37 cellular contexts compared by ENCODE assay signal in genomic region chr6:37014667-37015066, GRCh38. TPM values are rescaled to one million over a fixed set of nuclear protein-coding genes. Genes with fewer than 3 reads are reported as not detected.
"Had no signal": no experiment of that assay in that cellular context is flagged by ENCODE, and none has a peak within 500 bp of the region (broad histone marks: within the 10 kb centered on the region; RNA-seq: fewer than 3 reads in every experiment).

No MANE protein-coding gene starts in this region.

- DNase-seq: activated CD4-positive, alpha-beta memory T cell treated with anti-CD3 and anti-CD28 coated beads for 36 hours; activated CD4-positive, alpha-beta T cell treated with anti-CD3 and anti-CD28 coated beads for 36 hours; activated CD4-positive, alpha-beta T cell treated with anti-CD3 and anti-CD28 coated beads, Interleukin-2, amount 10 ng/mL, durations not matched to agents 24 days and 14 days; activated CD4-positive, CD25-positive, alpha-beta regulatory T cell; activated CD4-positive, CD25-positive, alpha-beta regulatory T cell treated with anti-CD3 and anti-CD28 coated beads, Interleukin-2, amount 50 U/mL, for 72 hours; activated CD8-positive, alpha-beta memory T cell treated with anti-CD3 and anti-CD28 coated beads, Interleukin-2, amount 10 ng/mL, durations not matched to agents 7 days and 5 days; activated CD8-positive, alpha-beta memory T cell treated with anti-CD3 and anti-CD28 coated beads, Interleukin-2, amount 50 U/mL, for 4 hours; activated CD8-positive, alpha-beta T cell treated with anti-CD3 and anti-CD28 coated beads, Interleukin-2, amount 10 ng/mL, durations not matched to agents 7 days and 5 days; activated gamma-delta T cell; activated naive CD4-positive, alpha-beta T cell; activated naive CD4-positive, alpha-beta T cell treated with anti-CD3 and anti-CD28 coated beads, Interleukin-2, amount 10 ng/mL, durations not matched to agents 7 days and 5 days; activated naive CD8-positive, alpha-beta T cell treated with anti-CD3 and anti-CD28 coated beads, Interleukin-2, amount 10 ng/mL, durations not matched to agents 7 days and 5 days; activated T-cell treated with anti-CD3 and anti-CD28 coated beads, Interleukin-2, amount 50 U/mL, for 1 hour; activated T-cell treated with anti-CD3 and anti-CD28 coated beads, Interleukin-2, amount 50 U/mL, for 48 hours; central memory CD4-positive, alpha-beta T cell; cerebellar nuclear complex; colonic mucosa; dorsolateral prefrontal cortex; effector memory CD4-positive, alpha-beta T cell; erythroblast; foreskin keratinocyte; gastrocnemius medialis; glutamatergic neuron; heart left ventricle; T-helper 1 cell; T-helper 17 cell; T1000; WERI-Rb-1 had no signal

- ATAC-seq: activated CD4-positive, alpha-beta T cell treated with anti-CD3 and anti-CD28 coated beads for 36 hours; activated CD8-positive, alpha-beta memory T cell treated with anti-CD3 and anti-CD28 coated beads, Interleukin-2, amount 10 ng/mL, durations not matched to agents 7 days and 5 days; activated CD8-positive, alpha-beta T cell treated with anti-CD3 and anti-CD28 coated beads, Interleukin-2, amount 10 ng/mL, durations not matched to agents 7 days and 5 days; activated naive CD4-positive, alpha-beta T cell treated with anti-CD3 and anti-CD28 coated beads, Interleukin-2, amount 50 U/mL, for 72 hours; foreskin keratinocyte; gastrocnemius medialis; heart left ventricle; T-helper 17 cell had no signal

- H3K36me3 ChIP-seq: ascending aorta, breast epithelium, cardiac muscle cell, colonic mucosa, gastrocnemius medialis, WERI-Rb-1 had no signal

- H3K4me3 ChIP-seq: ascending aorta, breast epithelium, cardiac muscle cell, colonic mucosa, dorsolateral prefrontal cortex, esophagus muscularis mucosa, gastrocnemius medialis, heart left ventricle had no signal

- H3K9me3 ChIP-seq: ascending aorta, breast epithelium, colonic mucosa, esophagus muscularis mucosa, gastrocnemius medialis, heart left ventricle had no signal

- H3K27ac ChIP-seq: ascending aorta, breast epithelium, cardiac muscle cell, colonic mucosa, dorsolateral prefrontal cortex, esophagus muscularis mucosa, foreskin keratinocyte, gastrocnemius medialis, heart left ventricle, WERI-Rb-1 had no signal

- H3K27me3 Mint-ChIP-seq: activated CD4-positive, alpha-beta memory T cell treated with anti-CD3 and anti-CD28 coated beads for 36 hours; activated CD4-positive, alpha-beta T cell treated with anti-CD3 and anti-CD28 coated beads for 36 hours; activated CD4-positive, alpha-beta T cell treated with anti-CD3 and anti-CD28 coated beads, Interleukin-2, amount 10 ng/mL, durations not matched to agents 24 days and 14 days; activated CD8-positive, alpha-beta memory T cell treated with anti-CD3 and anti-CD28 coated beads, Interleukin-2, amount 10 ng/mL, durations not matched to agents 7 days and 5 days; activated naive CD4-positive, alpha-beta T cell treated with anti-CD3 and anti-CD28 coated beads, Interleukin-2, amount 10 ng/mL, durations not matched to agents 7 days and 5 days; activated naive CD8-positive, alpha-beta T cell treated with anti-CD3 and anti-CD28 coated beads, Interleukin-2, amount 10 ng/mL, durations not matched to agents 7 days and 5 days; brain; T-helper 17 cell had no signal

- H3K9me3 Mint-ChIP-seq: activated CD4-positive, alpha-beta memory T cell treated with anti-CD3 and anti-CD28 coated beads for 36 hours; activated CD4-positive, alpha-beta T cell treated with anti-CD3 and anti-CD28 coated beads, Interleukin-2, amount 10 ng/mL, durations not matched to agents 24 days and 14 days; activated naive CD4-positive, alpha-beta T cell treated with anti-CD3 and anti-CD28 coated beads, Interleukin-2, amount 10 ng/mL, durations not matched to agents 7 days and 5 days; activated naive CD4-positive, alpha-beta T cell treated with anti-CD3 and anti-CD28 coated beads, Interleukin-2, amount 50 U/mL, for 72 hours; activated naive CD8-positive, alpha-beta T cell treated with anti-CD3 and anti-CD28 coated beads, Interleukin-2, amount 10 ng/mL, durations not matched to agents 7 days and 5 days; activated T-helper 1 cell treated with anti-CD3 and anti-CD28 coated beads, Interleukin-12 subunit alpha, Interleukin-12 subunit beta, Interleukin-2, Interleukin-4 antibody, amounts not matched to agents 30 ng/mL and 10 ng/mL and 1 ng/mL, durations not matched to agents 14 hours and 24 hours and 36 hours; activated T-helper 2 cell treated with anti-CD3 and anti-CD28 coated beads, Interferon-gamma antibody, Interleukin-2, Interleukin-4, amounts not matched to agents 10 μg/mL and 5 μg/mL and 100 μg/mL, durations not matched to agents 14 hours and 24 hours and 36 hours; brain; T-helper 2 cell treated with Interferon-gamma antibody and Interleukin-4, amounts not matched to agents 5 μg/mL and 100 μg/mL, for 36 hours had no signal

- H3K27me3 ChIP-seq: ascending aorta, breast epithelium, cardiac muscle cell, colonic mucosa, dorsolateral prefrontal cortex, esophagus muscularis mucosa, foreskin keratinocyte, gastrocnemius medialis, heart left ventricle had no signal

- H3K27ac Mint-ChIP-seq: activated CD4-positive, alpha-beta memory T cell treated with anti-CD3 and anti-CD28 coated beads for 36 hours; activated CD4-positive, alpha-beta T cell treated with anti-CD3 and anti-CD28 coated beads for 36 hours; activated CD4-positive, alpha-beta T cell treated with anti-CD3 and anti-CD28 coated beads, Interleukin-2, amount 10 ng/mL, durations not matched to agents 24 days and 14 days; activated CD8-positive, alpha-beta memory T cell treated with anti-CD3 and anti-CD28 coated beads, Interleukin-2, amount 10 ng/mL, durations not matched to agents 7 days and 5 days; activated CD8-positive, alpha-beta T cell treated with anti-CD3 and anti-CD28 coated beads, Interleukin-2, amount 10 ng/mL, durations not matched to agents 7 days and 5 days; activated naive CD4-positive, alpha-beta T cell treated with anti-CD3 and anti-CD28 coated beads, Interleukin-2, amount 10 ng/mL, durations not matched to agents 7 days and 5 days; activated naive CD4-positive, alpha-beta T cell treated with anti-CD3 and anti-CD28 coated beads, Interleukin-2, amount 50 U/mL, for 72 hours; activated naive CD8-positive, alpha-beta T cell treated with anti-CD3 and anti-CD28 coated beads, Interleukin-2, amount 10 ng/mL, durations not matched to agents 7 days and 5 days; activated T-helper 1 cell treated with anti-CD3 and anti-CD28 coated beads, Interleukin-12 subunit alpha, Interleukin-12 subunit beta, Interleukin-2, Interleukin-4 antibody, amounts not matched to agents 30 ng/mL and 10 ng/mL and 1 ng/mL, durations not matched to agents 14 hours and 24 hours and 36 hours; activated T-helper 2 cell treated with anti-CD3 and anti-CD28 coated beads, Interferon-gamma antibody, Interleukin-2, Interleukin-4, amounts not matched to agents 10 μg/mL and 5 μg/mL and 100 μg/mL, durations not matched to agents 14 hours and 24 hours and 36 hours; brain; T-helper 17 cell; T-helper 2 cell treated with Interferon-gamma antibody and Interleukin-4, amounts not matched to agents 5 μg/mL and 100 μg/mL, for 36 hours had no signal

- H3K4me1 ChIP-seq: colonic mucosa had no signal

- H3K4me3 Mint-ChIP-seq: activated CD4-positive, alpha-beta memory T cell treated with anti-CD3 and anti-CD28 coated beads for 36 hours; activated CD4-positive, alpha-beta T cell treated with anti-CD3 and anti-CD28 coated beads for 36 hours; activated CD4-positive, alpha-beta T cell treated with anti-CD3 and anti-CD28 coated beads, Interleukin-2, amount 10 ng/mL, durations not matched to agents 24 days and 14 days; activated CD8-positive, alpha-beta memory T cell treated with anti-CD3 and anti-CD28 coated beads, Interleukin-2, amount 10 ng/mL, durations not matched to agents 7 days and 5 days; activated CD8-positive, alpha-beta T cell treated with anti-CD3 and anti-CD28 coated beads, Interleukin-2, amount 10 ng/mL, durations not matched to agents 7 days and 5 days; activated naive CD4-positive, alpha-beta T cell treated with anti-CD3 and anti-CD28 coated beads, Interleukin-2, amount 10 ng/mL, durations not matched to agents 7 days and 5 days; activated naive CD8-positive, alpha-beta T cell treated with anti-CD3 and anti-CD28 coated beads, Interleukin-2, amount 10 ng/mL, durations not matched to agents 7 days and 5 days; activated T-helper 1 cell treated with anti-CD3 and anti-CD28 coated beads, Interleukin-12 subunit alpha, Interleukin-12 subunit beta, Interleukin-2, Interleukin-4 antibody, amounts not matched to agents 30 ng/mL and 10 ng/mL and 1 ng/mL, durations not matched to agents 14 hours and 24 hours and 36 hours; brain; T-helper 17 cell; T-helper 2 cell treated with Interferon-gamma antibody and Interleukin-4, amounts not matched to agents 5 μg/mL and 100 μg/mL, for 36 hours had no signal

- H3K36me3 Mint-ChIP-seq: activated CD4-positive, alpha-beta memory T cell treated with anti-CD3 and anti-CD28 coated beads for 36 hours; activated naive CD4-positive, alpha-beta T cell treated with anti-CD3 and anti-CD28 coated beads, Interleukin-2, amount 10 ng/mL, durations not matched to agents 7 days and 5 days; activated naive CD4-positive, alpha-beta T cell treated with anti-CD3 and anti-CD28 coated beads, Interleukin-2, amount 50 U/mL, for 72 hours; activated naive CD8-positive, alpha-beta T cell treated with anti-CD3 and anti-CD28 coated beads, Interleukin-2, amount 10 ng/mL, durations not matched to agents 7 days and 5 days; brain had no signal

RNA-seq across cellular contexts. Expression of gene FGD2, which starts 9.2 kb away (rescaled TPM):
- total RNA-seq: cardiac muscle cell had no signal
